In genomic region chr12:49962861-49963765, GRCh38 we compare ENCODE assay signal across 11 cellular contexts. TPM values are rescaled to one million over a fixed set of nuclear protein-coding genes. Genes with fewer than 3 reads are reported as not detected.
DNase-seq lines count a peak whose midpoint lies in the region; ATAC-seq lines count a peak whose summit lies in the region.
"Had no signal": no experiment of that assay in that cellular context is flagged by ENCODE, and none has a peak within 500 bp of the region (broad histone marks: within the 10 kb centered on the region; RNA-seq: fewer than 3 reads in every experiment).

No MANE protein-coding gene starts in this region.

- no peaks in the 10 kb centered on the region for H3K36me3 Mint-ChIP-seq in activated T-helper 1 cell treated with anti-CD3 and anti-CD28 coated beads, Interleukin-12 subunit alpha, Interleukin-12 subunit beta, Interleukin-2, Interleukin-4 antibody, amounts not matched to agents 30 ng/mL and 10 ng/mL and 1 ng/mL, durations not matched to agents 14 hours and 24 hours and 36 hours (ENCODE audit: low read depth)

- no peak for ATAC-seq in HG03571 (IDR thresholded peaks at IDR 0.05; ENCODE audit: unreplicated experiment)
- ATAC-seq in HG03175 (IDR thresholded peaks at IDR 0.05; ENCODE audit: unreplicated experiment) = no peak

- no peak overlapping the region for H3K27ac Mint-ChIP-seq in activated T-helper 1 cell treated with anti-CD3 and anti-CD28 coated beads, Interleukin-12 subunit alpha, Interleukin-12 subunit beta, Interleukin-2, Interleukin-4 antibody, amounts not matched to agents 30 ng/mL and 10 ng/mL and 1 ng/mL, durations not matched to agents 14 hours and 24 hours and 36 hours

- no peaks in the 10 kb centered on the region for H3K9me3 Mint-ChIP-seq in activated T-helper 1 cell treated with anti-CD3 and anti-CD28 coated beads, Interleukin-12 subunit alpha, Interleukin-12 subunit beta, Interleukin-2, Interleukin-4 antibody, amounts not matched to agents 30 ng/mL and 10 ng/mL and 1 ng/mL, durations not matched to agents 14 hours and 24 hours and 36 hours

- H3K4me3 Mint-ChIP-seq in activated T-helper 1 cell treated with anti-CD3 and anti-CD28 coated beads, Interleukin-12 subunit alpha, Interleukin-12 subunit beta, Interleukin-2, Interleukin-4 antibody, amounts not matched to agents 30 ng/mL and 10 ng/mL and 1 ng/mL, durations not matched to agents 14 hours and 24 hours and 36 hours = no peak overlapping the region

- intact Hi-C loops in posterior cingulate gyrus (cut with DNase I) = no loop called here
- intact Hi-C loops in activated T-helper 1 cell treated with anti-CD3 and anti-CD28 coated beads, Interleukin-12 subunit alpha, Interleukin-12 subunit beta, Interleukin-2, Interleukin-4 antibody, amounts not matched to agents 30 ng/mL and 10 ng/mL and 1 ng/mL, durations not matched to agents 14 hours and 24 hours and 36 hours (cut with micrococcal nuclease) = no loop called here

- peaks cover 7% of the 10 kb centered on the region for H3K4me1 Mint-ChIP-seq in activated T-helper 1 cell treated with anti-CD3 and anti-CD28 coated beads, Interleukin-12 subunit alpha, Interleukin-12 subunit beta, Interleukin-2, Interleukin-4 antibody, amounts not matched to agents 30 ng/mL and 10 ng/mL and 1 ng/mL, durations not matched to agents 14 hours and 24 hours and 36 hours (ENCODE audit: low read depth)

- peaks cover 65% of the 10 kb centered on the region for H3K27me3 Mint-ChIP-seq in activated T-helper 1 cell treated with anti-CD3 and anti-CD28 coated beads, Interleukin-12 subunit alpha, Interleukin-12 subunit beta, Interleukin-2, Interleukin-4 antibody, amounts not matched to agents 30 ng/mL and 10 ng/mL and 1 ng/mL, durations not matched to agents 14 hours and 24 hours and 36 hours (ENCODE audit: insufficient read depth)

- DNase-seq in EH (ENCODE audit: low read depth) (peak; percentile 27), NCI-H774 (lab: John Stamatoyannopoulos, UW) (peak; percentile 61), fibroblast of gingiva (ENCODE audit: low read depth) (peak; percentile 42), posterior cingulate gyrus (peak in 7 of 10 donors; percentile 28 to 93 (median 71))
- no peak for DNase-seq in activated CD4-positive, CD25-positive, alpha-beta regulatory T cell treated with anti-CD3 and anti-CD28 coated beads, Interleukin-2, amount 50 U/mL, for 72 hours
- no peak for DNase-seq in activated T-helper 1 cell treated with anti-CD3 and anti-CD28 coated beads, Interleukin-12 subunit alpha, Interleukin-12 subunit beta, Interleukin-2, Interleukin-4 antibody, amounts not matched to agents 30 ng/mL and 10 ng/mL and 1 ng/mL, durations not matched to agents 14 hours and 24 hours and 36 hours (ENCODE audit: low spot score)
- DNase-seq: mesendoderm, NCI-H187 treated with DMSO at 0.1 percent for 48 hours had no signal

RNA-seq across cellular contexts. Expression of gene AQP5, which starts 1.4 kb away (rescaled TPM):
- total RNA-seq in activated T-helper 1 cell treated with anti-CD3 and anti-CD28 coated beads, Interleukin-12 subunit alpha, Interleukin-12 subunit beta, Interleukin-2, Interleukin-4 antibody, amounts not matched to agents 30 ng/mL and 10 ng/mL and 1 ng/mL, durations not matched to agents 14 hours and 24 hours and 36 hours = not detected in 2 replicates

RNA-seq across cellular contexts. Expression of gene AQP6, which starts 9.6 kb away (rescaled TPM):
- total RNA-seq in activated T-helper 1 cell treated with anti-CD3 and anti-CD28 coated beads, Interleukin-12 subunit alpha, Interleukin-12 subunit beta, Interleukin-2, Interleukin-4 antibody, amounts not matched to agents 30 ng/mL and 10 ng/mL and 1 ng/mL, durations not matched to agents 14 hours and 24 hours and 36 hours = not detected in 2 replicates
- total RNA-seq: dermis microvascular lymphatic vessel endothelial cell had no signal

RNA-seq across cellular contexts. Expression of gene AQP2, which starts 12.6 kb away (rescaled TPM):
- not detected in 2 replicates for total RNA-seq in activated T-helper 1 cell treated with anti-CD3 and anti-CD28 coated beads, Interleukin-12 subunit alpha, Interleukin-12 subunit beta, Interleukin-2, Interleukin-4 antibody, amounts not matched to agents 30 ng/mL and 10 ng/mL and 1 ng/mL, durations not matched to agents 14 hours and 24 hours and 36 hours
- total RNA-seq: dermis microvascular lymphatic vessel endothelial cell had no signal

RNA-seq across cellular contexts. Expression of gene FAIM2, which starts 59.4 kb away (rescaled TPM):
- total RNA-seq in activated T-helper 1 cell treated with anti-CD3 and anti-CD28 coated beads, Interleukin-12 subunit alpha, Interleukin-12 subunit beta, Interleukin-2, Interleukin-4 antibody, amounts not matched to agents 30 ng/mL and 10 ng/mL and 1 ng/mL, durations not matched to agents 14 hours and 24 hours and 36 hours = 0.49 and 0.64 TPM in 2 replicates
- total RNA-seq: dermis microvascular lymphatic vessel endothelial cell had no signal

Comparison
In these comparisons a context has a peak if more than half of its experiments do, and no peak if none do; other contexts are left out.
1. DNase-seq: peak in EH (single experiment), NCI-H774 (single experiment), fibroblast of gingiva (single experiment) and posterior cingulate gyrus (7 of 10); none in activated CD4-positive, CD25-positive, alpha-beta regulatory T cell treated with anti-CD3 and anti-CD28 coated beads, Interleukin-2, amount 50 U/mL, for 72 hours (single experiment) and activated T-helper 1 cell treated with anti-CD3 and anti-CD28 coated beads, Interleukin-12 subunit alpha, Interleukin-12 subunit beta, Interleukin-2, Interleukin-4 antibody, amounts not matched to agents 30 ng/mL and 10 ng/mL and 1 ng/mL, durations not matched to agents 14 hours and 24 hours and 36 hours (single experiment).